Comparison of ENCODE assay signal across 11 cellular contexts in the genomic region with DNA sequence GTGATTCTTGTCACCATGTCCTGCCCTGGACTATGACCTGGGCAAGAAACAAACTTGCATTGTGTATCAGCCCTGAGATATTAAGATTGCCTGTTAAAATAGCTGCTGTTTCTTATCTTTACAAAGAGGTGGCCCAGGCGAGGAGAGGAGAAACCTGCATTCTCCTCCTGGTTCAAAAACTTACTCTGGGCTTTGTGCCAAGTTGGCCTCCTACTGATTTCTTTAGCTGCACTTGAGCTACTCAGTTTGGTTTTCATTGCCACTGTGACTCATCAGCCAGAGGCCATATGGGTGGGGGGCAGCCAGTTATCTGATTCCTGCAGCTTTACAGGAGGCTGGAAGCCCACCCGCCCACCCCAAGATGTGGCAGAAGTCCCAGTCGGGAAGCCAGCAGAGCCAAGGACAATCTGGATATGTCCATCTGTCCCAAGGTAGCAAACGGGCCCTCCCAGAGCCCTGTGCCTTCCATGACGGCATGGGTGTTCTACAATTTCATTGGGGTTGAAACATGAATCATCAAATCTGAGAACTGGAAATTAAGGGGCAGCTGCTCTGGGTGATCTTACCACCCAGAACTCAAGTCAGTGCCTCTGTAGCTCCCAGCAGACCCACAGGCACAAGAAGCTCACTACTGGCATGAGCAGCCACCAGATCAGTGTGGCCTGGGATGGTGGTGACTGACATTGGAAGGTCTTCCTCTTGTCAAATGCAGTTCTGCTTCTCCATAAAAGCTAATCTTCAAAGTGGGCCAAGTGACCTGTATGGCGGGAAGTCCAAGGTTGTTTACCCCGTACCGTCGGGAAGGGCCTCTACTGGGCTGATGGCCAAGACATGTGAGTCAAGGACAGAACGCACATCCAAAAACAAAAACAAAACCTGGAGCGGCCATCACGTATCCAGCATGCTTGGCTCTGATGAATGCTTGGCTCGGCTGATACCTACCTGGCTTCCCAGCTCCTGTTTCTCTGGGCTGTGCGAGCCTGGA. TPM values are rescaled to one million over a fixed set of nuclear protein-coding genes. Genes with fewer than 3 reads are reported as not detected.
DNase-seq lines count a peak whose midpoint lies in the region; ATAC-seq, FAIRE-seq and TF ChIP-seq lines count a peak whose summit lies in the region.
"Had no signal": no experiment of that assay in that cellular context is flagged by ENCODE, and none has a peak within 500 bp of the region (broad histone marks: within the 10 kb centered on the region; RNA-seq: fewer than 3 reads in every experiment).

No MANE protein-coding gene starts in this region.

- CTCF ChIA-PET in activated CD8-positive, alpha-beta memory T cell treated with anti-CD3 and anti-CD28 coated beads, Interleukin-2, amount 10 ng/mL, durations not matched to agents 7 days and 5 days (lab: Charles Lee): no interaction called here

- H3K27ac Mint-ChIP-seq in activated CD8-positive, alpha-beta memory T cell treated with anti-CD3 and anti-CD28 coated beads, Interleukin-2, amount 10 ng/mL, durations not matched to agents 7 days and 5 days: no peak overlapping the region
- no peak overlapping the region for H3K27ac Mint-ChIP-seq in T-helper 2 cell treated with Interferon-gamma antibody and Interleukin-4, amounts not matched to agents 5 μg/mL and 100 μg/mL, for 36 hours
- H3K27ac Mint-ChIP-seq: activated naive CD8-positive, alpha-beta T cell treated with anti-CD3 and anti-CD28 coated beads, Interleukin-2, amount 10 ng/mL, durations not matched to agents 7 days and 5 days; natural killer cell treated with Interleukin-12 subunit alpha and Interleukin-12 subunit beta and Interleukin-15 and Interleukin-18, amount 100 ng/mL, for 72 hours had no signal

- H3K4me3 ChIP-seq in right atrium auricular region: no peak overlapping the region
- no peak overlapping the region for H3K4me3 ChIP-seq in kidney (ENCODE audit: low read length in 2 of 2)

- peak overlapping the region; percentile 58 to 68 for H3K27ac ChIP-seq in right atrium auricular region
- H3K27ac ChIP-seq in temporal lobe (ENCODE audit: low read depth, low read length): peak overlapping the region; percentile 10
- peak overlapping the region in 1 of 2 donors; percentile 64 for H3K27ac ChIP-seq in kidney (ENCODE audit: low read depth in 2 of 2, low read length in 2 of 2)

- no peak for ATAC-seq in activated CD8-positive, alpha-beta memory T cell treated with anti-CD3 and anti-CD28 coated beads, Interleukin-2, amount 10 ng/mL, durations not matched to agents 7 days and 5 days
- ATAC-seq: natural killer cell treated with Interleukin-12 subunit alpha and Interleukin-12 subunit beta and Interleukin-15 and Interleukin-18, amount 100 ng/mL, for 72 hours had no signal

- no peak for FAIRE-seq in kidney (lab: Jason Lieb, UNC)

- TF ChIP-seq CTCF in right atrium auricular region (IDR thresholded peaks at IDR 0.05) (no peak), kidney (IDR thresholded peaks at IDR 0.05; ENCODE audit: borderline replicate concordance, extremely low read depth, insufficient read depth) (no peak)

- no peaks in the 10 kb centered on the region for H3K9me3 Mint-ChIP-seq in activated CD8-positive, alpha-beta memory T cell treated with anti-CD3 and anti-CD28 coated beads, Interleukin-2, amount 10 ng/mL, durations not matched to agents 7 days and 5 days (ENCODE audit: low read depth)
- peaks cover 16% of the 10 kb centered on the region for H3K9me3 Mint-ChIP-seq in T-helper 2 cell treated with Interferon-gamma antibody and Interleukin-4, amounts not matched to agents 5 μg/mL and 100 μg/mL, for 36 hours

- no peaks in the 10 kb centered on the region for H3K4me1 Mint-ChIP-seq in activated CD8-positive, alpha-beta memory T cell treated with anti-CD3 and anti-CD28 coated beads, Interleukin-2, amount 10 ng/mL, durations not matched to agents 7 days and 5 days
- H3K4me1 Mint-ChIP-seq in T-helper 2 cell treated with Interferon-gamma antibody and Interleukin-4, amounts not matched to agents 5 μg/mL and 100 μg/mL, for 36 hours (ENCODE audit: low read depth): no peaks in the 10 kb centered on the region
- H3K4me1 Mint-ChIP-seq: activated naive CD8-positive, alpha-beta T cell treated with anti-CD3 and anti-CD28 coated beads, Interleukin-2, amount 10 ng/mL, durations not matched to agents 7 days and 5 days had no signal

- peaks cover 0 to 37% of the 10 kb centered on the region in 2 donors for H3K4me1 ChIP-seq in right atrium auricular region
- H3K4me1 ChIP-seq in kidney (ENCODE audit: control insufficient read depth in 1 of 2, insufficient read depth in 1 of 2, low read depth in 1 of 2, low read length in 2 of 2): no peaks in the 10 kb centered on the region

- H3K36me3 Mint-ChIP-seq in activated CD8-positive, alpha-beta memory T cell treated with anti-CD3 and anti-CD28 coated beads, Interleukin-2, amount 10 ng/mL, durations not matched to agents 7 days and 5 days: no peaks in the 10 kb centered on the region
- H3K36me3 Mint-ChIP-seq in T-helper 2 cell treated with Interferon-gamma antibody and Interleukin-4, amounts not matched to agents 5 μg/mL and 100 μg/mL, for 36 hours (ENCODE audit: low read depth): no peaks in the 10 kb centered on the region
- H3K36me3 Mint-ChIP-seq: activated naive CD8-positive, alpha-beta T cell treated with anti-CD3 and anti-CD28 coated beads, Interleukin-2, amount 10 ng/mL, durations not matched to agents 7 days and 5 days had no signal

- H3K27me3 ChIP-seq in right atrium auricular region: no peaks in the 10 kb centered on the region

- no peak overlapping the region for H3K4me3 Mint-ChIP-seq in activated CD8-positive, alpha-beta memory T cell treated with anti-CD3 and anti-CD28 coated beads, Interleukin-2, amount 10 ng/mL, durations not matched to agents 7 days and 5 days
- H3K4me3 Mint-ChIP-seq in T-helper 2 cell treated with Interferon-gamma antibody and Interleukin-4, amounts not matched to agents 5 μg/mL and 100 μg/mL, for 36 hours: no peak overlapping the region
- H3K4me3 Mint-ChIP-seq: activated naive CD8-positive, alpha-beta T cell treated with anti-CD3 and anti-CD28 coated beads, Interleukin-2, amount 10 ng/mL, durations not matched to agents 7 days and 5 days; natural killer cell treated with Interleukin-12 subunit alpha and Interleukin-12 subunit beta and Interleukin-15 and Interleukin-18, amount 100 ng/mL, for 72 hours had no signal

- DNase-seq in LHCN-M2 (ENCODE audit: low read depth): peak; percentile 81
- DNase-seq in activated CD8-positive, alpha-beta memory T cell treated with anti-CD3 and anti-CD28 coated beads, Interleukin-2, amount 10 ng/mL, durations not matched to agents 7 days and 5 days: peak; percentile 28
- DNase-seq in right atrium auricular region (ENCODE audit: low spot score): peak; percentile 72
- DNase-seq in central memory CD4-positive, alpha-beta T cell: no peak
- no peak for DNase-seq in kidney
- DNase-seq in activated T-cell treated with anti-CD3 and anti-CD28 coated beads, Interleukin-2, amount 50 U/mL, for 1 hour: no peak
- no peak for DNase-seq in T-helper 2 cell treated with Interferon-gamma antibody and Interleukin-4, amounts not matched to agents 5 μg/mL and 100 μg/mL, for 36 hours (ENCODE audit: low spot score)
- DNase-seq: activated naive CD8-positive, alpha-beta T cell treated with anti-CD3 and anti-CD28 coated beads, Interleukin-2, amount 10 ng/mL, durations not matched to agents 7 days and 5 days; NCI-H2029 treated with DMSO at 0.1 percent for 48 hours had no signal

- no peaks in the 10 kb centered on the region for H3K27me3 Mint-ChIP-seq in activated CD8-positive, alpha-beta memory T cell treated with anti-CD3 and anti-CD28 coated beads, Interleukin-2, amount 10 ng/mL, durations not matched to agents 7 days and 5 days
- peaks cover 2% of the 10 kb centered on the region for H3K27me3 Mint-ChIP-seq in T-helper 2 cell treated with Interferon-gamma antibody and Interleukin-4, amounts not matched to agents 5 μg/mL and 100 μg/mL, for 36 hours (ENCODE audit: low read depth)

- H3K36me3 ChIP-seq in right atrium auricular region (no peaks in the 10 kb centered on the region), kidney (ENCODE audit: control insufficient read depth in 1 of 2, insufficient read depth in 2 of 2, low read length in 2 of 2) (no peaks in the 10 kb centered on the region)

- H3K9me3 ChIP-seq in right atrium auricular region: no peaks in the 10 kb centered on the region
- H3K9me3 ChIP-seq in kidney (ENCODE audit: control insufficient read depth in 1 of 2, low read length in 2 of 2): peaks cover 2 to 6% of the 10 kb centered on the region in 2 donors

- intact Hi-C loops in kidney (cut with DNase I): no loop called here

- H3K9ac ChIP-seq in kidney (ENCODE audit: low read length in 2 of 2): no peak overlapping the region

RNA-seq across cellular contexts. Expression of a gene that starts 15.5 kb away (rescaled TPM):
- total RNA-seq in LHCN-M2 (2014; rRNA removed): not detected in 2 replicates
- polyA plus RNA-seq in LHCN-M2 (2012): not detected
- not detected for total RNA-seq in activated CD8-positive, alpha-beta memory T cell treated with anti-CD3 and anti-CD28 coated beads, Interleukin-2, amount 10 ng/mL, durations not matched to agents 7 days and 5 days
- total RNA-seq in right atrium auricular region: not detected
- total RNA-seq in temporal lobe: not detected
- total RNA-seq in kidney: 3.6 TPM
- 2.8 TPM for polyA plus RNA-seq in kidney (ENCODE audit: insufficient read depth, low read depth, low replicate concordance)
- total RNA-seq: activated naive CD8-positive, alpha-beta T cell treated with anti-CD3 and anti-CD28 coated beads, Interleukin-2, amount 10 ng/mL, durations not matched to agents 7 days and 5 days; natural killer cell treated with Interleukin-12 subunit alpha and Interleukin-12 subunit beta and Interleukin-15 and Interleukin-18, amount 100 ng/mL, for 72 hours had no signal

RNA-seq across cellular contexts. Expression of a gene that starts 21.6 kb away (rescaled TPM):
- total RNA-seq in LHCN-M2 (2014; rRNA removed) (not detected in 2 replicates), right atrium auricular region (1 to 10 TPM in 1 of 2 donors, under 1 TPM in 1; 0.63 to 2.1 TPM), temporal lobe (0.98 TPM), kidney (13.0 TPM)
- polyA plus RNA-seq in LHCN-M2 (2012): not detected
- total RNA-seq in activated CD8-positive, alpha-beta memory T cell treated with anti-CD3 and anti-CD28 coated beads, Interleukin-2, amount 10 ng/mL, durations not matched to agents 7 days and 5 days: not detected
- polyA plus RNA-seq in kidney (ENCODE audit: insufficient read depth, low read depth, low replicate concordance): 3.2 TPM
- total RNA-seq: natural killer cell treated with Interleukin-12 subunit alpha and Interleukin-12 subunit beta and Interleukin-15 and Interleukin-18, amount 100 ng/mL, for 72 hours had no signal

Comparison
In these comparisons a context has a peak if more than half of its experiments do, and no peak if none do; other contexts are left out.
1. DNase-seq: peak in LHCN-M2 (single experiment), activated CD8-positive, alpha-beta memory T cell treated with anti-CD3 and anti-CD28 coated beads, Interleukin-2, amount 10 ng/mL, durations not matched to agents 7 days and 5 days (single experiment) and right atrium auricular region (single experiment); none in central memory CD4-positive, alpha-beta T cell (single experiment), kidney (single experiment), activated T-cell treated with anti-CD3 and anti-CD28 coated beads, Interleukin-2, amount 50 U/mL, for 1 hour (single experiment) and T-helper 2 cell treated with Interferon-gamma antibody and Interleukin-4, amounts not matched to agents 5 μg/mL and 100 μg/mL, for 36 hours (single experiment).